Comparison of ENCODE assay signal across 18 cellular contexts in genomic region chr5:139686356-139686918, GRCh38. TPM values are rescaled to one million over a fixed set of nuclear protein-coding genes. Genes with fewer than 3 reads are reported as not detected.
DNase-seq lines count a peak whose midpoint lies in the region; ATAC-seq, FAIRE-seq and TF ChIP-seq lines count a peak whose summit lies in the region.
"Had no signal": no experiment of that assay in that cellular context is flagged by ENCODE, and none has a peak within 500 bp of the region (broad histone marks: within the 10 kb centered on the region; RNA-seq: fewer than 3 reads in every experiment).

No MANE protein-coding gene starts in this region.

- no peak for TF ChIP-seq CTCF in CD8-positive, alpha-beta T cell (IDR thresholded peaks at IDR 0.05)
- TF ChIP-seq CTCF in ascending aorta (IDR thresholded peaks at IDR 0.05) = no peak
- no peak for TF ChIP-seq CTCF in kidney (IDR thresholded peaks at IDR 0.05; ENCODE audit: borderline replicate concordance, extremely low read depth, insufficient read depth)

- H2AK5ac ChIP-seq in trophoblast cell (ENCODE audit: low read length) = no peak overlapping the region

- H3K4me3 Mint-ChIP-seq in CD8-positive, alpha-beta T cell = no peak overlapping the region
- H3K4me3 Mint-ChIP-seq: activated CD4-positive, alpha-beta memory T cell treated with anti-CD3 and anti-CD28 coated beads, Interleukin-2, amount 10 ng/mL, durations not matched to agents 7 days and 5 days; effector memory CD8-positive, alpha-beta T cell; natural killer cell treated with Interleukin-12 subunit alpha and Interleukin-12 subunit beta and Interleukin-15 and Interleukin-18, amount 100 ng/mL, for 72 hours had no signal

- H3K9ac ChIP-seq in kidney (ENCODE audit: low read length in 2 of 2) (no peak overlapping the region), trophoblast cell (ENCODE audit: low read length) (no peak overlapping the region)

- peak overlapping the region; percentile 8 for H3K18ac ChIP-seq in trophoblast cell (ENCODE audit: low read length)

- no peaks in the 10 kb centered on the region for H3K9me3 Mint-ChIP-seq in CD8-positive, alpha-beta T cell
- H3K9me3 Mint-ChIP-seq: activated CD4-positive, alpha-beta memory T cell treated with anti-CD3 and anti-CD28 coated beads, Interleukin-2, amount 10 ng/mL, durations not matched to agents 7 days and 5 days; effector memory CD8-positive, alpha-beta T cell; natural killer cell treated with Interleukin-12 subunit alpha and Interleukin-12 subunit beta and Interleukin-15 and Interleukin-18, amount 100 ng/mL, for 72 hours had no signal

- CTCF ChIA-PET in CD8-positive, alpha-beta T cell (lab: Charles Lee) = interaction anchor here (4.0 to 7.8 kb wide), 2 partner anchors 52 to 53 kb away, joined by 25 to 150 read pairs; no protein-coding TSS in a partner anchor

- H3K4me1 Mint-ChIP-seq in CD8-positive, alpha-beta T cell (ENCODE audit: low read depth) = peaks cover 33% of the 10 kb centered on the region
- H3K4me1 Mint-ChIP-seq: activated CD4-positive, alpha-beta memory T cell treated with anti-CD3 and anti-CD28 coated beads, Interleukin-2, amount 10 ng/mL, durations not matched to agents 7 days and 5 days had no signal

- H3K9me3 ChIP-seq in CD8-positive, alpha-beta T cell (ENCODE audit: low read length) = no peaks in the 10 kb centered on the region
- H3K9me3 ChIP-seq in ascending aorta (no peaks in the 10 kb centered on the region), kidney (ENCODE audit: control insufficient read depth in 1 of 2, low read length in 2 of 2) (no peaks in the 10 kb centered on the region), trophoblast cell (ENCODE audit: insufficient read depth, low read depth, low read length) (no peaks in the 10 kb centered on the region)
- H3K9me3 ChIP-seq: SJSA1, thyroid gland had no signal

- no peak overlapping the region for H3K27ac ChIP-seq in CD8-positive, alpha-beta T cell (ENCODE audit: low read depth, low read length)
- H3K27ac ChIP-seq in ascending aorta = peak overlapping the region; percentile 61 to 70
- peak overlapping the region; percentile 8 to 49 for H3K27ac ChIP-seq in kidney (ENCODE audit: low read depth in 2 of 2, low read length in 2 of 2)
- no peak overlapping the region for H3K27ac ChIP-seq in trophoblast cell (ENCODE audit: low read depth, low read length)
- H3K27ac ChIP-seq: foreskin keratinocyte, SJSA1 had no signal

- no CpG with 5 or more reads among the region's 7 CpGs for WGBS in trophoblast cell (ENCODE audit: extremely low coverage, insufficient coverage, insufficient read length)

- H3K36me3 Mint-ChIP-seq in CD8-positive, alpha-beta T cell = peaks cover 2% of the 10 kb centered on the region
- H3K36me3 Mint-ChIP-seq: natural killer cell treated with Interleukin-12 subunit alpha and Interleukin-12 subunit beta and Interleukin-15 and Interleukin-18, amount 100 ng/mL, for 72 hours had no signal

- H4K91ac ChIP-seq in trophoblast cell (ENCODE audit: low read depth, low read length) = no peak overlapping the region

- H3K79me2 ChIP-seq in trophoblast cell (ENCODE audit: control insufficient read depth, insufficient read depth, low read length, poor library complexity) = peaks cover 3% of the 10 kb centered on the region

- no peaks in the 10 kb centered on the region for H3K36me3 ChIP-seq in CD8-positive, alpha-beta T cell (ENCODE audit: insufficient read depth, low read length)
- H3K36me3 ChIP-seq in ascending aorta = peaks cover 14 to 22% of the 10 kb centered on the region in 2 donors
- peaks cover 10 to 37% of the 10 kb centered on the region in 2 donors for H3K36me3 ChIP-seq in kidney (ENCODE audit: control insufficient read depth in 1 of 2, insufficient read depth in 2 of 2, low read length in 2 of 2)
- H3K36me3 ChIP-seq in trophoblast cell (ENCODE audit: control insufficient read depth in 1 of 2, insufficient read depth in 2 of 2, low read length in 2 of 2) = peaks cover 49 to 58% of the 10 kb centered on the region in 2 experiments

- H2BK5ac ChIP-seq in trophoblast cell (ENCODE audit: low read depth, low read length, poor library complexity) = no peak overlapping the region

- peak overlapping the region; percentile 28 for H3K23ac ChIP-seq in trophoblast cell (ENCODE audit: low read length)

- peaks cover 13% of the 10 kb centered on the region for H3K79me1 ChIP-seq in trophoblast cell (ENCODE audit: low read length)

- no peak overlapping the region for H4K8ac ChIP-seq in trophoblast cell (ENCODE audit: low read depth, low read length)

- H2BK120ac ChIP-seq in trophoblast cell (ENCODE audit: insufficient read depth, low read length, poor library complexity) = no peak overlapping the region

- H3K4me3 ChIP-seq in CD8-positive, alpha-beta T cell (ENCODE audit: low read depth, low read length) = no peak overlapping the region
- no peak overlapping the region for H3K4me3 ChIP-seq in ascending aorta
- H3K4me3 ChIP-seq in kidney (ENCODE audit: low read length in 2 of 2) = peak overlapping the region in 1 of 2 donors; percentile 13
- no peak overlapping the region for H3K4me3 ChIP-seq in trophoblast cell (ENCODE audit: low read depth, low read length)
- H3K4me3 ChIP-seq: SJSA1, thyroid gland had no signal

- POLR2A ChIA-PET in CD8-positive, alpha-beta T cell (lab: Charles Lee) = no interaction called here

- no peaks in the 10 kb centered on the region for H3K27me3 Mint-ChIP-seq in CD8-positive, alpha-beta T cell (ENCODE audit: low read depth)
- H3K27me3 Mint-ChIP-seq: effector memory CD8-positive, alpha-beta T cell; natural killer cell treated with Interleukin-12 subunit alpha and Interleukin-12 subunit beta and Interleukin-15 and Interleukin-18, amount 100 ng/mL, for 72 hours had no signal

- H3K4me2 ChIP-seq in trophoblast cell (ENCODE audit: low read length) = no peak overlapping the region

- no peak overlapping the region for H4K12ac ChIP-seq in trophoblast cell (ENCODE audit: low read depth, low read length)

- FAIRE-seq in kidney (lab: Jason Lieb, UNC) = no peak
- FAIRE-seq: islet of Langerhans had no signal

- ATAC-seq in CD8-positive, alpha-beta T cell = no peak
- ATAC-seq: effector memory CD8-positive, alpha-beta T cell; foreskin keratinocyte had no signal

- no peak for DNase-seq in CD8-positive, alpha-beta T cell
- DNase-seq in ascending aorta (ENCODE audit: low spot score in 2 of 2) (no peak), kidney (no peak), trophoblast cell (no peak), NCI-H1105 (lab: John Stamatoyannopoulos, UW) (no peak), HUDEP-2 (lab: John Stamatoyannopoulos, UW; ENCODE audit: unreplicated experiment in 76 of 76) (no peak), SK-N-DZ (ENCODE audit: low spot score) (no peak), NCI-H1436 treated with DMSO at 0.1 percent for 48 hours (lab: John Stamatoyannopoulos, UW) (no peak)
- DNase-seq: activated CD4-positive, alpha-beta memory T cell treated with anti-CD3 and anti-CD28 coated beads, Interleukin-2, amount 10 ng/mL, durations not matched to agents 7 days and 5 days; aorta; DMS53; effector memory CD8-positive, alpha-beta T cell; foreskin keratinocyte; NCI-H2171 treated with DMSO at 0.1 percent for 48 hours; thyroid gland had no signal

- H3K14ac ChIP-seq in trophoblast cell (ENCODE audit: low read length) = no peak overlapping the region

- no peak overlapping the region for H2AFZ ChIP-seq in trophoblast cell (ENCODE audit: insufficient read depth, low read length, poor library complexity)

- intact Hi-C loops in CD8-positive, alpha-beta T cell (cut with DNase I, micrococcal nuclease) = no loop called here
- intact Hi-C loops in ascending aorta (cut with DNase I) = no loop called here
- intact Hi-C loops in kidney (cut with DNase I) = no loop called here

- H3K27me3 ChIP-seq in CD8-positive, alpha-beta T cell (ENCODE audit: insufficient read depth, low read length) = no peaks in the 10 kb centered on the region
- H3K27me3 ChIP-seq in ascending aorta (no peaks in the 10 kb centered on the region), trophoblast cell (ENCODE audit: insufficient read depth, low read length) (no peaks in the 10 kb centered on the region)
- H3K27me3 ChIP-seq: SJSA1, thyroid gland had no signal

- H2BK12ac ChIP-seq in trophoblast cell (ENCODE audit: low read length) = no peak overlapping the region

- no peak overlapping the region for H3K4ac ChIP-seq in trophoblast cell (ENCODE audit: low read depth, low read length)

- peak overlapping the region; percentile 23 for H3K27ac Mint-ChIP-seq in CD8-positive, alpha-beta T cell
- H3K27ac Mint-ChIP-seq: activated CD4-positive, alpha-beta memory T cell treated with anti-CD3 and anti-CD28 coated beads, Interleukin-2, amount 10 ng/mL, durations not matched to agents 7 days and 5 days had no signal

- H3K4me1 ChIP-seq in CD8-positive, alpha-beta T cell (ENCODE audit: insufficient read depth, low read length) = peaks cover 15% of the 10 kb centered on the region
- H3K4me1 ChIP-seq in ascending aorta (peaks cover 0 to 40% of the 10 kb centered on the region in 2 donors), kidney (ENCODE audit: control insufficient read depth in 1 of 2, insufficient read depth in 1 of 2, low read depth in 1 of 2, low read length in 2 of 2) (peaks cover 16 to 47% of the 10 kb centered on the region in 2 donors), trophoblast cell (ENCODE audit: control insufficient read depth in 1 of 2, insufficient read depth in 2 of 2, low read length in 2 of 2) (peaks cover 44 to 47% of the 10 kb centered on the region in 2 experiments)
- H3K4me1 ChIP-seq: foreskin keratinocyte had no signal

RNA-seq across cellular contexts. Expression of gene CXXC5, which starts 38.3 kb away (rescaled TPM):
- 1 to 10 TPM; 4.1 to 4.7 TPM for total RNA-seq in CD8-positive, alpha-beta T cell
- 41.9 TPM for total RNA-seq in ascending aorta
- 122 TPM for total RNA-seq in kidney
- 116 TPM for polyA plus RNA-seq in kidney (ENCODE audit: insufficient read depth, low read depth, low replicate concordance)
- polyA plus RNA-seq in trophoblast cell (2013) = 101 and 105 TPM in 2 replicates
- polyA plus RNA-seq in SK-N-DZ (2014; cell fraction: cytosol; rRNA removed) = 24.9 and 31.1 TPM in 2 replicates
- polyA plus RNA-seq in SK-N-DZ (2014; cell fraction: nucleus; rRNA removed) = 15.4 and 23.8 TPM in 2 replicates

Comparison
In these comparisons a context has a peak if more than half of its experiments do, and no peak if none do; other contexts are left out.
1. H3K27ac ChIP-seq: peak in ascending aorta (2 of 2) and kidney (2 of 2); none in CD8-positive, alpha-beta T cell (single experiment) and trophoblast cell (single experiment).